Comparison of ENCODE assay signal across 16 cellular contexts in genomic region chr5:141858084-141858765, GRCh38. TPM values are rescaled to one million over a fixed set of nuclear protein-coding genes. Genes with fewer than 3 reads are reported as not detected.
DNase-seq lines count a peak whose midpoint lies in the region; ATAC-seq and TF ChIP-seq lines count a peak whose summit lies in the region.
"Had no signal": no experiment of that assay in that cellular context is flagged by ENCODE, and none has a peak within 500 bp of the region (broad histone marks: within the 10 kb centered on the region; RNA-seq: fewer than 3 reads in every experiment).

No MANE protein-coding gene starts in this region.

- TF ChIP-seq CTCF in left ventricle myocardium inferior (IDR thresholded peaks at IDR 0.05; ENCODE audit: borderline replicate concordance): no peak
- no peak for TF ChIP-seq CTCF in WERI-Rb-1 (IDR thresholded peaks at IDR 0.05; ENCODE audit: low read depth, low read length)

- no peaks in the 10 kb centered on the region for H3K27me3 ChIP-seq in left ventricle myocardium inferior (ENCODE audit: low read depth)
- no peaks in the 10 kb centered on the region for H3K27me3 ChIP-seq in WERI-Rb-1 (ENCODE audit: insufficient read depth, low read depth, severe bottlenecking)
- H3K27me3 ChIP-seq: adrenal gland, uterus had no signal

- no peak for ATAC-seq in left cardiac atrium
- ATAC-seq: activated CD8-positive, alpha-beta T cell treated with anti-CD3 and anti-CD28 coated beads, Interleukin-2, amount 10 ng/mL, durations not matched to agents 7 days and 5 days; gastroesophageal sphincter; stimulated activated naive CD8-positive, alpha-beta T cell treated with anti-CD3 and anti-CD28 coated beads, Interleukin-15, Interleukin-2, amounts not matched to agents 100 U/mL and 50 U/mL, for 24 hours had no signal

- no peak for DNase-seq in left ventricle myocardium inferior
- DNase-seq in left cardiac atrium: no peak
- DNase-seq in WERI-Rb-1: peak; percentile 43
- DNase-seq in left kidney (ENCODE audit: low read depth, low spot score): peak; percentile 55
- no peak for DNase-seq in cerebellum (ENCODE audit: low spot score)
- no peak for DNase-seq in DMS 273 (lab: John Stamatoyannopoulos, UW; ENCODE audit: unreplicated experiment)
- no peak for DNase-seq in ecto neural progenitor cell (ENCODE audit: low spot score)
- DNase-seq in AML-193 (lab: John Stamatoyannopoulos, UW): no peak
- DNase-seq: activated CD8-positive, alpha-beta T cell treated with anti-CD3 and anti-CD28 coated beads, Interleukin-2, amount 10 ng/mL, durations not matched to agents 7 days and 5 days; adrenal gland; KBM-7; NCI-H1092 treated with DMSO at 0.1 percent for 48 hours; NCI-H69; stimulated activated naive CD8-positive, alpha-beta T cell treated with anti-CD3 and anti-CD28 coated beads, Interleukin-15, Interleukin-2, amounts not matched to agents 100 U/mL and 50 U/mL, for 24 hours; uterus had no signal

- H3K4me3 ChIP-seq in left ventricle myocardium inferior (no peak overlapping the region), WERI-Rb-1 (ENCODE audit: low read depth, low read length) (no peak overlapping the region)
- H3K4me3 ChIP-seq: adrenal gland, gastroesophageal sphincter, uterus had no signal

- intact Hi-C loops in left ventricle myocardium inferior (cut with micrococcal nuclease) (no loop called here), left cardiac atrium (cut with DNase I) (no loop called here)

- H3K9me3 ChIP-seq in left ventricle myocardium inferior (replicated peaks) (no peaks in the 10 kb centered on the region), WERI-Rb-1 (ENCODE audit: severe bottlenecking) (no peaks in the 10 kb centered on the region)
- H3K9me3 ChIP-seq: adrenal gland, gastroesophageal sphincter, uterus had no signal

- H3K27ac ChIP-seq in left ventricle myocardium inferior (replicated peaks) (peak overlapping the region; percentile 17), WERI-Rb-1 (no peak overlapping the region)
- H3K27ac ChIP-seq: adrenal gland, gastroesophageal sphincter, uterus had no signal

- H3K4me1 ChIP-seq in left ventricle myocardium inferior: peaks cover 64% of the 10 kb centered on the region
- H3K4me1 ChIP-seq: adrenal gland, uterus had no signal

- H3K36me3 ChIP-seq in left ventricle myocardium inferior (peaks cover 24% of the 10 kb centered on the region), WERI-Rb-1 (no peaks in the 10 kb centered on the region)
- H3K36me3 ChIP-seq: adrenal gland, uterus had no signal

RNA-seq across cellular contexts. Expression of gene PCDH1, which starts 20.0 kb away (rescaled TPM):
- total RNA-seq in left ventricle myocardium inferior (16.1 TPM), left cardiac atrium (10 to 100 TPM; 20.7 to 36.0 TPM), cerebellum (27.4 TPM)
- total RNA-seq: activated CD8-positive, alpha-beta T cell treated with anti-CD3 and anti-CD28 coated beads, Interleukin-2, amount 10 ng/mL, durations not matched to agents 7 days and 5 days had no signal

Comparison
In these comparisons a context has a peak if more than half of its experiments do, and no peak if none do; other contexts are left out.
1. DNase-seq: peak in WERI-Rb-1 (single experiment) and left kidney (single experiment); none in left ventricle myocardium inferior (single experiment), left cardiac atrium (single experiment), cerebellum (single experiment), DMS 273 (single experiment), ecto neural progenitor cell (single experiment) and AML-193 (0 of 2).